ENCODE assay signal across 8 cellular contexts in the genomic region with DNA sequence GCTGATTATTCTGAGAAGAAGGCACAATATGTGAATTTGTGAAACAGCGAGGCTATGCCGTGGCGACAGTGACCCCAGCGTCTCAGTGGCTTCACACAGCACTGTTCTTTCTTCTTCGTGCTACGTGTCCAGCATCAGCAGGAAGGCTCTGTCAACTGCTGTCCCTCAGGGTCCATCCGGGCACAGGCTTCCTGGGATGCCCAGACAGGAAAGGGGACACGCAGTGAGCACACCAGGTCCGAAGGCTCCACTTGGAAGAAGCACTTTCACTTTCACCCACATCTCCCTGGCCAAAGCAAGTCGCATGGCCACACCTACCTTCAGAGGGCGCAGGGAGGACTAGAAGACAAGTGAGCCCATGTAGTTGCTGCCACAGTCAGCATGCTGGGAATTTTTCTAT. TPM values are rescaled to one million over a fixed set of nuclear protein-coding genes. Genes with fewer than 3 reads are reported as not detected.
A peak's percentile ranks its signal among the peaks of the same experiment; 100 is the strongest.
DNase-seq lines count a peak whose midpoint lies in the region; ATAC-seq and TF ChIP-seq lines count a peak whose summit lies in the region.

No MANE protein-coding gene starts in this region.

- H3K36me3 ChIP-seq in liver (ENCODE audit: control insufficient read depth in 4 of 4, insufficient read depth in 3 of 4, low read depth in 1 of 4, low read length in 3 of 4): no peaks in the 10 kb centered on the region

- ATAC-seq in GM21786 (IDR thresholded peaks at IDR 0.05; ENCODE audit: unreplicated experiment) (peak; percentile 60), HG03095 (IDR thresholded peaks at IDR 0.05; ENCODE audit: unreplicated experiment) (no peak)
- no peak for ATAC-seq in activated CD4-positive, CD25-positive, alpha-beta regulatory T cell treated with anti-CD3 and anti-CD28 coated beads, Interleukin-2, amount 50 U/mL, for 24 hours

- peak; percentile 25 to 48 for TF ChIP-seq RAD21 in liver (IDR thresholded peaks at IDR 0.05)

- CTCF ChIA-PET in activated naive CD4-positive, alpha-beta T cell treated with anti-CD3 and anti-CD28 coated beads, Interleukin-2, amount 10 ng/mL, durations not matched to agents 7 days and 5 days (lab: Charles Lee): no interaction called here

- no peaks in the 10 kb centered on the region for H3K27me3 ChIP-seq in liver (ENCODE audit: control insufficient read depth in 4 of 4, insufficient read depth in 4 of 4, low read length in 3 of 4)

- H3K9me3 ChIP-seq in liver (ENCODE audit: control insufficient read depth in 4 of 4, low read length in 3 of 4): no peaks in the 10 kb centered on the region

- H3K27ac Mint-ChIP-seq in activated naive CD4-positive, alpha-beta T cell treated with anti-CD3 and anti-CD28 coated beads, Interleukin-2, amount 10 ng/mL, durations not matched to agents 7 days and 5 days: no peak overlapping the region

- DNase-seq in COR-L47 (lab: John Stamatoyannopoulos, UW): peak; percentile 89
- peak; percentile 15 for DNase-seq in NCI-H510A (lab: John Stamatoyannopoulos, UW)
- DNase-seq in activated naive CD4-positive, alpha-beta T cell treated with anti-CD3 and anti-CD28 coated beads, Interleukin-2, amount 10 ng/mL, durations not matched to agents 7 days and 5 days: peak; percentile 50
- DNase-seq in ureter (ENCODE audit: low spot score): peak; percentile 58

- peak overlapping the region in 2 of 3 donors; percentile 35 to 65 for H3K4me3 ChIP-seq in liver (ENCODE audit: low read depth in 1 of 3, low read length in 3 of 3)

- H3K4me1 Mint-ChIP-seq in activated naive CD4-positive, alpha-beta T cell treated with anti-CD3 and anti-CD28 coated beads, Interleukin-2, amount 10 ng/mL, durations not matched to agents 7 days and 5 days: peaks cover 10% of the 10 kb centered on the region

- H3K9ac ChIP-seq in liver (ENCODE audit: low read depth in 1 of 2, low read length in 2 of 2): no peak overlapping the region

- H3K4me3 Mint-ChIP-seq in activated naive CD4-positive, alpha-beta T cell treated with anti-CD3 and anti-CD28 coated beads, Interleukin-2, amount 10 ng/mL, durations not matched to agents 7 days and 5 days: peak overlapping the region; percentile 67

- peaks cover 0 to 5% (median 0%) of the 10 kb centered on the region in 4 donors for H3K4me1 ChIP-seq in liver (ENCODE audit: control insufficient read depth in 4 of 4, insufficient read depth in 4 of 4, low read length in 3 of 4)

- H3K36me3 Mint-ChIP-seq in activated naive CD4-positive, alpha-beta T cell treated with anti-CD3 and anti-CD28 coated beads, Interleukin-2, amount 10 ng/mL, durations not matched to agents 7 days and 5 days: no peaks in the 10 kb centered on the region

- no peaks in the 10 kb centered on the region for H3K9me3 Mint-ChIP-seq in activated naive CD4-positive, alpha-beta T cell treated with anti-CD3 and anti-CD28 coated beads, Interleukin-2, amount 10 ng/mL, durations not matched to agents 7 days and 5 days

- no peak overlapping the region for H3K27ac ChIP-seq in liver (ENCODE audit: low read depth in 1 of 2, low read length in 2 of 2)

- H3K27me3 Mint-ChIP-seq in activated naive CD4-positive, alpha-beta T cell treated with anti-CD3 and anti-CD28 coated beads, Interleukin-2, amount 10 ng/mL, durations not matched to agents 7 days and 5 days: peaks cover 23% of the 10 kb centered on the region

- no peak for TF ChIP-seq CTCF in liver (IDR thresholded peaks at IDR 0.05; ENCODE audit: low read depth, low read length, missing input control)

- WGBS in liver: 49% methylated on average over 11 of the region's 11 CpGs

TF ChIP-seq in liver, 16 proteins besides CTCF, POLR2A, EP300 and RAD21:
- TF ChIP-seq FOXA2 (IDR thresholded peaks at IDR 0.05) (no peak), JUND (IDR thresholded peaks at IDR 0.05) (no peak), YY1 (IDR thresholded peaks at IDR 0.05) (no peak), TAF1 (conservative IDR thresholded peaks at IDR 0.05) (no peak), HNF4G (IDR thresholded peaks at IDR 0.05) (no peak), EGR1 (IDR thresholded peaks at IDR 0.05; ENCODE audit: low read depth in 2 of 2) (no peak), FOXA1 (IDR thresholded peaks at IDR 0.05) (no peak)
- TF ChIP-seq, protein P1, sequence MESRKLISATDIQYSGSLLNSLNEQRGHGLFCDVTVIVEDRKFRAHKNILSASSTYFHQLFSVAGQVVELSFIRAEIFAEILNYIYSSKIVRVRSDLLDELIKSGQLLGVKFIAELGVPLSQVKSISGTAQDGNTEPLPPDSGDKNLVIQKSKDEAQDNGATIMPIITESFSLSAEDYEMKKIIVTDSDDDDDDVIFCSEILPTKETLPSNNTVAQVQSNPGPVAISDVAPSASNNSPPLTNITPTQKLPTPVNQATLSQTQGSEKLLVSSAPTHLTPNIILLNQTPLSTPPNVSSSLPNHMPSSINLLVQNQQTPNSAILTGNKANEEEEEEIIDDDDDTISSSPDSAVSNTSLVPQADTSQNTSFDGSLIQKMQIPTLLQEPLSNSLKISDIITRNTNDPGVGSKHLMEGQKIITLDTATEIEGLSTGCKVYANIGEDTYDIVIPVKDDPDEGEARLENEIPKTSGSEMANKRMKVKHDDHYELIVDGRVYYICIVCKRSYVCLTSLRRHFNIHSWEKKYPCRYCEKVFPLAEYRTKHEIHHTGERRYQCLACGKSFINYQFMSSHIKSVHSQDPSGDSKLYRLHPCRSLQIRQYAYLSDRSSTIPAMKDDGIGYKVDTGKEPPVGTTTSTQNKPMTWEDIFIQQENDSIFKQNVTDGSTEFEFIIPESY (IDR thresholded peaks at IDR 0.05): no peak
- TF ChIP-seq, protein P2, sequence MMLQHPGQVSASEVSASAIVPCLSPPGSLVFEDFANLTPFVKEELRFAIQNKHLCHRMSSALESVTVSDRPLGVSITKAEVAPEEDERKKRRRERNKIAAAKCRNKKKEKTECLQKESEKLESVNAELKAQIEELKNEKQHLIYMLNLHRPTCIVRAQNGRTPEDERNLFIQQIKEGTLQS (IDR thresholded peaks at IDR 0.05): no peak
- TF ChIP-seq, protein P3, sequence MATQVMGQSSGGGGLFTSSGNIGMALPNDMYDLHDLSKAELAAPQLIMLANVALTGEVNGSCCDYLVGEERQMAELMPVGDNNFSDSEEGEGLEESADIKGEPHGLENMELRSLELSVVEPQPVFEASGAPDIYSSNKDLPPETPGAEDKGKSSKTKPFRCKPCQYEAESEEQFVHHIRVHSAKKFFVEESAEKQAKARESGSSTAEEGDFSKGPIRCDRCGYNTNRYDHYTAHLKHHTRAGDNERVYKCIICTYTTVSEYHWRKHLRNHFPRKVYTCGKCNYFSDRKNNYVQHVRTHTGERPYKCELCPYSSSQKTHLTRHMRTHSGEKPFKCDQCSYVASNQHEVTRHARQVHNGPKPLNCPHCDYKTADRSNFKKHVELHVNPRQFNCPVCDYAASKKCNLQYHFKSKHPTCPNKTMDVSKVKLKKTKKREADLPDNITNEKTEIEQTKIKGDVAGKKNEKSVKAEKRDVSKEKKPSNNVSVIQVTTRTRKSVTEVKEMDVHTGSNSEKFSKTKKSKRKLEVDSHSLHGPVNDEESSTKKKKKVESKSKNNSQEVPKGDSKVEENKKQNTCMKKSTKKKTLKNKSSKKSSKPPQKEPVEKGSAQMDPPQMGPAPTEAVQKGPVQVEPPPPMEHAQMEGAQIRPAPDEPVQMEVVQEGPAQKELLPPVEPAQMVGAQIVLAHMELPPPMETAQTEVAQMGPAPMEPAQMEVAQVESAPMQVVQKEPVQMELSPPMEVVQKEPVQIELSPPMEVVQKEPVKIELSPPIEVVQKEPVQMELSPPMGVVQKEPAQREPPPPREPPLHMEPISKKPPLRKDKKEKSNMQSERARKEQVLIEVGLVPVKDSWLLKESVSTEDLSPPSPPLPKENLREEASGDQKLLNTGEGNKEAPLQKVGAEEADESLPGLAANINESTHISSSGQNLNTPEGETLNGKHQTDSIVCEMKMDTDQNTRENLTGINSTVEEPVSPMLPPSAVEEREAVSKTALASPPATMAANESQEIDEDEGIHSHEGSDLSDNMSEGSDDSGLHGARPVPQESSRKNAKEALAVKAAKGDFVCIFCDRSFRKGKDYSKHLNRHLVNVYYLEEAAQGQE (IDR thresholded peaks at IDR 0.05): no peak

RNA-seq across cellular contexts. Expression of a gene that starts 47.3 kb away (rescaled TPM):
- total RNA-seq in liver: 10 to 100 TPM in 1 of 2 donors, 1 to 10 TPM in 1; 6.8 to 14.2 TPM
- polyA plus RNA-seq in liver: 10 to 100 TPM in 1 of 2 donors, 1 to 10 TPM in 1; 8.5 to 18.7 TPM
- total RNA-seq in ureter: 31.5 TPM

RNA-seq across cellular contexts. Expression of a gene that starts 49.0 kb away (rescaled TPM):
- total RNA-seq in liver: 1 to 10 TPM; 4.2 to 6.6 TPM
- 1 to 10 TPM; 5.6 TPM for polyA plus RNA-seq in liver
- 21.1 TPM for total RNA-seq in ureter

Comparison
In these comparisons a context has a peak if more than half of its experiments do, and no peak if none do; other contexts are left out.
1. DNase-seq: peak in every context shown above with its lines; median percentile 89 in COR-L47; 58 in ureter; 50 in activated naive CD4-positive, alpha-beta T cell treated with anti-CD3 and anti-CD28 coated beads, Interleukin-2, amount 10 ng/mL, durations not matched to agents 7 days and 5 days; 15 in NCI-H510A.